ENCODE assay signal across 1 cellular context in genomic region chr7:129968592-129969383, GRCh38.
TF ChIP-seq lines count a peak whose summit lies in the region.

No MANE protein-coding gene starts in this region.

TF ChIP-seq in H1, 55 proteins besides CTCF, POLR2A, EP300 and RAD21 (continued from another document):
- no peak for TF ChIP-seq GABPA (IDR thresholded peaks at IDR 0.05; ENCODE audit: borderline replicate concordance, insufficient read depth, low read length)
